8 cellular contexts compared by ENCODE assay signal in the genomic region with DNA sequence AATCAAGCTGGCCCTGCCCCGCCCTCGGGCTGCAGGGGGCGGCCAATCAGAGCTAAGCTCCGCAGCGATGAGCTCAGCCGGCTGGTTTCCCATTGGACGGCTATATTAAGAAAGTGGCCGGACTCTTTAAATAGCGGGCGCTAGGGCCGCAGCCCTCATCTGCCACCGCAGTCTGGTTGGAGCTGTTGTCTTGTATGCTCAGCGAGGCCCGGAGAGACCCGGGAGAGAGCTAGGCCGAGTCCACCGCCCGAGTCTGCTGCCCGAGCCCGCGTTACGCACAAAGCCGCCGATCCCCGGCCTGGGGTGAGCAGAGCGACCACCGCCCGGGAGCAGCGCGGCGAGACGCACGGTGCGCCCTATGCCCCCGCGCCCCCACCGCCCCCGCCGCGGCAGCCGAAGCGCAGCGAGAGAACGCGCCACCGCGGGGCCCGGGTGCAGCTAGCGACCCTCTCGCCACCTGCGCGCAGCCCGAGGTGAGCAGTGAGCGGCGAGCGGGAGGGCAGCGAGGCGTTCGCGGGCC. TPM values are rescaled to one million over a fixed set of nuclear protein-coding genes. Genes with fewer than 3 reads are reported as not detected.
DNase-seq lines count a peak whose midpoint lies in the region; ATAC-seq, FAIRE-seq and TF ChIP-seq lines count a peak whose summit lies in the region.

A gene (plus strand): TSS at position 158 of the 520 bp plus-strand sequence. CDS start 392 bp downstream, outside the sequence.

- H3K27me3 Mint-ChIP-seq in activated B cell treated with CpG ODN at 0.5 μM for 24 hours = peaks cover 2% of the 10 kb centered on the region

- H3K9me3 ChIP-seq in A549 (no peaks in the 10 kb centered on the region), small intestine (ENCODE audit: control insufficient read depth, low read depth) (no peaks in the 10 kb centered on the region)

- intact Hi-C loops in activated B cell treated with CpG ODN at 0.5 μM for 24 hours (cut with micrococcal nuclease) = loop anchor here (1.0 to 10.0 kb wide), 10 partner anchors 18 to 1082 kb away; a partner anchor contains a TSS

- no peaks in the 10 kb centered on the region for H3K36me3 ChIP-seq in small intestine (ENCODE audit: control insufficient read depth in 2 of 2, insufficient read depth in 2 of 2, low read length in 2 of 2)

- TF ChIP-seq POLR2A in A549 (IDR thresholded peaks at IDR 0.05; ENCODE audit: low read length) = peak; percentile 99

- TF ChIP-seq RAD21 in A549 (conservative IDR thresholded peaks at IDR 0.05 in 1 of 2, IDR thresholded peaks at IDR 0.05 in 1 of 2) = no peak; a peak in 1 of 5 replicates

- CTCF ChIA-PET in A549 (lab: Yijun Ruan, JAX) = interaction anchor here (0.6 to 10.5 kb wide), 24 partner anchors 9 to 214 kb away, joined by 3 to 210 read pairs (median 4); a partner anchor contains a TSS
- CTCF ChIA-PET in activated B cell treated with CpG ODN at 0.5 μM for 24 hours (lab: Charles Lee) = interaction anchor here (0.9 to 3.6 kb wide), 9 partner anchors 23 to 204 kb away, joined by 3 to 57 read pairs (median 6); a partner anchor contains a TSS

- H3K27ac ChIP-seq in A549 = peak within 1 kb of the TSS; percentile 95 to 98
- H3K27ac ChIP-seq in small intestine (ENCODE audit: low read depth in 1 of 2, low read length in 1 of 2) = peak within 1 kb of the TSS; percentile 67 to 99

- FAIRE-seq in A549 (lab: Jason Lieb, UNC) (no peak), small intestine (lab: Jason Lieb, UNC) (no peak)

- peak within 1 kb of the TSS; percentile 83 for H3K4me2 ChIP-seq in A549

- DNase-seq in A549 (ENCODE audit: low read depth in 1 of 2, low spot score in 1 of 2) (peak; percentile 99), NCI-H2196 (lab: John Stamatoyannopoulos, UW; ENCODE audit: unreplicated experiment) (peak; percentile 99), activated B cell treated with CpG ODN at 0.5 μM for 24 hours (peak; percentile 87), cardiac fibroblast (ENCODE audit: low read depth in 2 of 2) (peak; percentile 99), iPS-NIHi11 (ENCODE audit: low spot score) (peak; percentile 99), small intestine (peak; percentile 97)

- H3K4me1 ChIP-seq in A549 (peaks cover 52% of the 10 kb centered on the region), small intestine (ENCODE audit: control insufficient read depth in 2 of 2, insufficient read depth in 1 of 2, low read depth in 1 of 2, low read length in 1 of 2) (no peaks in the 10 kb centered on the region)

- H3K4me1 Mint-ChIP-seq in activated B cell treated with CpG ODN at 0.5 μM for 24 hours = peaks cover 16% of the 10 kb centered on the region

- H3K9me3 Mint-ChIP-seq in activated B cell treated with CpG ODN at 0.5 μM for 24 hours = no peaks in the 10 kb centered on the region

- POLR2A ChIA-PET in A549 (lab: Yijun Ruan, JAX) (interaction anchor here (0.6 to 5.5 kb wide), 77 partner anchors 9 to 396 kb away, joined by 3 to 137 read pairs (median 7); a partner anchor contains a TSS), activated B cell treated with CpG ODN at 0.5 μM for 24 hours (lab: Charles Lee) (interaction anchor here (0.6 to 5.8 kb wide), 36 partner anchors 8 to 1887 kb away, joined by 3 to 86 read pairs (median 5); a partner anchor contains a TSS)

- H3K4me3 ChIP-seq in A549 (peak within 1 kb of the TSS; percentile 90), cardiac fibroblast (replicated peaks in 1 of 2; ENCODE audit: low read depth in 2 of 2, low read length in 2 of 2) (peak within 1 kb of the TSS; percentile 88 to 98), small intestine (ENCODE audit: low read depth in 1 of 2, low read length in 2 of 2) (peak within 1 kb of the TSS; percentile 65 to 85)

- ATAC-seq in A549 (peak; percentile 76 to 85), GM18868 (IDR thresholded peaks at IDR 0.05; ENCODE audit: unreplicated experiment) (peak; percentile 97), HG03103 (IDR thresholded peaks at IDR 0.05; ENCODE audit: low read depth, unreplicated experiment) (peak; percentile 94), activated B cell treated with CpG ODN at 0.5 μM for 24 hours (ENCODE audit: low read depth) (peak; percentile 96)

- peak within 1 kb of the TSS; percentile 88 for H3K4me3 Mint-ChIP-seq in activated B cell treated with CpG ODN at 0.5 μM for 24 hours

- H3K27ac Mint-ChIP-seq in activated B cell treated with CpG ODN at 0.5 μM for 24 hours = peak within 1 kb of the TSS; percentile 85

- H3K27me3 ChIP-seq in small intestine (ENCODE audit: control insufficient read depth in 2 of 2, insufficient read depth in 2 of 2, low read length in 2 of 2) = no peaks in the 10 kb centered on the region

- peaks cover 4% of the 10 kb centered on the region for H3K36me3 Mint-ChIP-seq in activated B cell treated with CpG ODN at 0.5 μM for 24 hours (ENCODE audit: low read depth)

- TF ChIP-seq EP300 in A549 (IDR thresholded peaks at IDR 0.05) = no peak

- WGBS in A549 (ENCODE audit: missing lambda C conversion rate) = under 1% methylated on average over 19 of the region's 60 CpGs
- 0% methylated on average over 37 to 60 of the region's 60 CpGs for WGBS in small intestine, 3 donors

- no peak for TF ChIP-seq CTCF in A549 (IDR thresholded peaks at IDR 0.05)
- TF ChIP-seq CTCF in activated B cell treated with CpG ODN at 0.5 μM for 24 hours (IDR thresholded peaks at IDR 0.05) = no peak
- no peak for TF ChIP-seq CTCF in cardiac fibroblast (IDR thresholded peaks at IDR 0.05; ENCODE audit: low read depth, low read length)

TF ChIP-seq in A549, 52 proteins besides CTCF, POLR2A, EP300 and RAD21 (continues in another document):
- TF ChIP-seq, protein P1, sequence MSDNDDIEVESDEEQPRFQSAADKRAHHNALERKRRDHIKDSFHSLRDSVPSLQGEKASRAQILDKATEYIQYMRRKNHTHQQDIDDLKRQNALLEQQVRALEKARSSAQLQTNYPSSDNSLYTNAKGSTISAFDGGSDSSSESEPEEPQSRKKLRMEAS (IDR thresholded peaks at IDR 0.05) = no peak; the same call in 1 of the 2 replicates
- peak; percentile 87 for TF ChIP-seq RFX5 (IDR thresholded peaks at IDR 0.05)
- TF ChIP-seq RNF2 (IDR thresholded peaks at IDR 0.05; ENCODE audit: borderline replicate concordance, low read depth) = no peak
- no peak for TF ChIP-seq HOXB13 (CRISPR knock-in tag; IDR thresholded peaks at IDR 0.05; ENCODE audit: low read depth)
- TF ChIP-seq JUN (IDR thresholded peaks at IDR 0.05) = peak; percentile 99 to 100
- TF ChIP-seq FOSB (CRISPR knock-in tag; IDR thresholded peaks at IDR 0.05) = no peak
- TF ChIP-seq TFCP2L1 (CRISPR knock-in tag; IDR thresholded peaks at IDR 0.05) = peak; percentile 67; the same call in 1 of the 2 replicates
- TF ChIP-seq EHF (CRISPR knock-in tag; IDR thresholded peaks at IDR 0.05) = no peak
- TF ChIP-seq, protein P2, sequence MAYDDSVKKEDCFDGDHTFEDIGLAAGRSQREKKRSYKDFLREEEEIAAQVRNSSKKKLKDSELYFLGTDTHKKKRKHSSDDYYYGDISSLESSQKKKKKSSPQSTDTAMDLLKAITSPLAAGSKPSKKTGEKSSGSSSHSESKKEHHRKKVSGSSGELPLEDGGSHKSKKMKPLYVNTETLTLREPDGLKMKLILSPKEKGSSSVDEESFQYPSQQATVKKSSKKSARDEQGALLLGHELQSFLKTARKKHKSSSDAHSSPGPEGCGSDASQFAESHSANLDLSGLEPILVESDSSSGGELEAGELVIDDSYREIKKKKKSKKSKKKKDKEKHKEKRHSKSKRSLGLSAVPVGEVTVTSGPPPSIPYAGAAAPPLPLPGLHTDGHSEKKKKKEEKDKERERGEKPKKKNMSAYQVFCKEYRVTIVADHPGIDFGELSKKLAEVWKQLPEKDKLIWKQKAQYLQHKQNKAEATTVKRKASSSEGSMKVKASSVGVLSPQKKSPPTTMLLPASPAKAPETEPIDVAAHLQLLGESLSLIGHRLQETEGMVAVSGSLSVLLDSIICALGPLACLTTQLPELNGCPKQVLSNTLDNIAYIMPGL (CRISPR knock-in tag; IDR thresholded peaks at IDR 0.05; ENCODE audit: borderline replicate concordance) = no peak; the same call in 1 of the 2 replicates
- no peak for TF ChIP-seq RARB (CRISPR knock-in tag; IDR thresholded peaks at IDR 0.05)
- TF ChIP-seq BHLHE40 (IDR thresholded peaks at IDR 0.05; ENCODE audit: low read depth, low read length) = no peak
- TF ChIP-seq, protein P3, sequence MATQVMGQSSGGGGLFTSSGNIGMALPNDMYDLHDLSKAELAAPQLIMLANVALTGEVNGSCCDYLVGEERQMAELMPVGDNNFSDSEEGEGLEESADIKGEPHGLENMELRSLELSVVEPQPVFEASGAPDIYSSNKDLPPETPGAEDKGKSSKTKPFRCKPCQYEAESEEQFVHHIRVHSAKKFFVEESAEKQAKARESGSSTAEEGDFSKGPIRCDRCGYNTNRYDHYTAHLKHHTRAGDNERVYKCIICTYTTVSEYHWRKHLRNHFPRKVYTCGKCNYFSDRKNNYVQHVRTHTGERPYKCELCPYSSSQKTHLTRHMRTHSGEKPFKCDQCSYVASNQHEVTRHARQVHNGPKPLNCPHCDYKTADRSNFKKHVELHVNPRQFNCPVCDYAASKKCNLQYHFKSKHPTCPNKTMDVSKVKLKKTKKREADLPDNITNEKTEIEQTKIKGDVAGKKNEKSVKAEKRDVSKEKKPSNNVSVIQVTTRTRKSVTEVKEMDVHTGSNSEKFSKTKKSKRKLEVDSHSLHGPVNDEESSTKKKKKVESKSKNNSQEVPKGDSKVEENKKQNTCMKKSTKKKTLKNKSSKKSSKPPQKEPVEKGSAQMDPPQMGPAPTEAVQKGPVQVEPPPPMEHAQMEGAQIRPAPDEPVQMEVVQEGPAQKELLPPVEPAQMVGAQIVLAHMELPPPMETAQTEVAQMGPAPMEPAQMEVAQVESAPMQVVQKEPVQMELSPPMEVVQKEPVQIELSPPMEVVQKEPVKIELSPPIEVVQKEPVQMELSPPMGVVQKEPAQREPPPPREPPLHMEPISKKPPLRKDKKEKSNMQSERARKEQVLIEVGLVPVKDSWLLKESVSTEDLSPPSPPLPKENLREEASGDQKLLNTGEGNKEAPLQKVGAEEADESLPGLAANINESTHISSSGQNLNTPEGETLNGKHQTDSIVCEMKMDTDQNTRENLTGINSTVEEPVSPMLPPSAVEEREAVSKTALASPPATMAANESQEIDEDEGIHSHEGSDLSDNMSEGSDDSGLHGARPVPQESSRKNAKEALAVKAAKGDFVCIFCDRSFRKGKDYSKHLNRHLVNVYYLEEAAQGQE (IDR thresholded peaks at IDR 0.05) = peak; percentile 51

RNA-seq across cellular contexts. Expression of the gene that starts here (rescaled TPM):
- 110 and 157 TPM in 2 replicates for polyA plus RNA-seq in A549 (2011; rRNA removed)
- 188 and 248 TPM in 2 replicates for polyA plus RNA-seq in A549 (2012; cell fraction: cytosol; rRNA removed)
- polyA plus RNA-seq in A549 (2012; cell fraction: nucleus; rRNA removed) = 254 and 349 TPM in 2 replicates
- 84.5 to 99.9 TPM (median 87.1 TPM) in 3 replicates for polyA plus RNA-seq in A549 (2017; fragmentation: RNase III; extraction: RNeasy Plus Mini Kit Qiagen cat#74134 plus additional on column Dnase treatment)
- polyA minus RNA-seq in A549 (2011; rRNA and poly(A)+ RNA removed) = 40.0 and 55.9 TPM in 2 replicates
- total RNA-seq in activated B cell treated with CpG ODN at 0.5 μM for 24 hours = 11.0 and 12.9 TPM in 2 replicates
- polyA plus RNA-seq in small intestine = 100 to 1,000 TPM in 1 of 3 donors, 10 to 100 TPM in 2; 17.7 to 246 (median 25.4) TPM

Comparison
In these comparisons a context has a peak if more than half of its experiments do, and no peak if none do; other contexts are left out.
1. Peak in every context shown above with its lines: DNase-seq, ATAC-seq, H3K4me3 ChIP-seq and H3K27ac ChIP-seq.